8 cellular contexts compared by ENCODE assay signal in the genomic region with DNA sequence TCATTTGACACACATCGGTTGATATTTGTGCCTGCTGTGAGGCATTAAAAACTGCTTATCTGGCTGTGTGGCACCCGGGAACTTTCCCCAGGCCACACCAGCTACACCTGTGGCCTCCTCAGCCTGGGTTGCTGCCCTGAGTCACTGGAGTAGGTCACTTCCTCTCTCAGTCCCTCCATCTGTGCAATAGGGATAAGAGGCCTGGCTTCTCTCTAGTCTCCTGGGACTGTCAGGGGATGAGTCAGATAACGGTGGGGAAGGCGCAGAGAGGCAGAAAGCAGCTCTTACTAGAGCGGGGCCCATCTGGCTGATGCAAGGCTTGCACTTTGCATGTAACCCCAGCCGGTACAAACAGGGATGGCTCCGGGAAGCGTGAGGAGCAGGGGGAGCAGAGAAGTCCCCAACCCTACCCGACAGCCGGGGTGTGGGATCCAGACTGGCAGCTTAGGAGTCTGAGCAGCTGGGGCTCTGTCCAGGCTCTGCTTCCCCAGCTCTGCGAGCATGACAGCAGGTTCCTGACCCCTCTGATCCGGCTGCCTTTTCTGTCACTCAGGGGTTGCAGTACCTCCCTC. TPM values are rescaled to one million over a fixed set of nuclear protein-coding genes. Genes with fewer than 3 reads are reported as not detected.
DNase-seq lines count a peak whose midpoint lies in the region; ATAC-seq, FAIRE-seq and TF ChIP-seq lines count a peak whose summit lies in the region.

No MANE protein-coding gene starts in this region.

- H3K4me1 Mint-ChIP-seq in immature natural killer cell, result peaks cover 62 to 80% of the 10 kb centered on the region in 2 donors

- TF ChIP-seq CTCF in 22Rv1 (IDR thresholded peaks at IDR 0.05) (no peak), K562 (IDR thresholded peaks at IDR 0.05 in 2 of 3, conservative IDR thresholded peaks at IDR 0.05 in 1 of 3; ENCODE audit: insufficient read depth in 2 of 3, low read depth in 1 of 3, low read length in 3 of 3) (no peak)

- H3K9me3 Mint-ChIP-seq in immature natural killer cell, result no peaks in the 10 kb centered on the region

- BruUV-seq in K562 (replicated peaks; lab: Mats Ljungman, UMichigan), result no TSS peak

- peak overlapping the region; percentile 25 for H3K4me3 ChIP-seq in K562

- H3K27me3 ChIP-seq in K562 (ENCODE audit: control insufficient read depth in 2 of 2, insufficient read depth in 2 of 2, low read length in 2 of 2), result no peaks in the 10 kb centered on the region

- no peaks in the 10 kb centered on the region for H4K20me1 ChIP-seq in K562 (replicated peaks; ENCODE audit: control insufficient read depth, insufficient read depth, low read length)

- peak; percentile 100 for TF ChIP-seq EP300 in K562 (IDR thresholded peaks at IDR 0.05; ENCODE audit: low read length)

- peak overlapping the region; percentile 97 to 100 (median 98) for H3K27ac Mint-ChIP-seq in immature natural killer cell

- H3K9me3 ChIP-seq in K562 (replicated peaks; ENCODE audit: control insufficient read depth, insufficient read depth, low read depth, low read length), result no peaks in the 10 kb centered on the region

- H3K36me3 ChIP-seq in K562 (ENCODE audit: control insufficient read depth, insufficient read depth, low read length), result no peaks in the 10 kb centered on the region

- H3K4me2 ChIP-seq in K562 (ENCODE audit: insufficient read depth, low read length), result peak overlapping the region; percentile 82

- peak overlapping the region; percentile 74 to 87 (median 80) for H3K4me3 Mint-ChIP-seq in immature natural killer cell

- CTCF ChIA-PET in K562 (lab: Yijun Ruan, JAX; ENCODE audit: low intra/inter-chr PET ratio), result no interaction called here

- H3K27ac ChIP-seq in 22Rv1 (peak overlapping the region; percentile 44), K562 (ENCODE audit: extremely low read depth, low read depth, low read length) (peak overlapping the region; percentile 97)

- peak; percentile 88 for TF ChIP-seq POLR2A in K562 (conservative IDR thresholded peaks at IDR 0.05)

- peak; percentile 68 to 73 for TF ChIP-seq RAD21 in K562 (CRISPR knock-in tag; conservative IDR thresholded peaks at IDR 0.05 in 1 of 2, IDR thresholded peaks at IDR 0.05 in 1 of 2)

- peaks cover 59 to 72% of the 10 kb centered on the region in 2 experiments for H3K4me1 ChIP-seq in K562 (replicated peaks in 1 of 2; ENCODE audit: control insufficient read depth in 2 of 2, insufficient read depth in 2 of 2, low read length in 2 of 2)

- H3K9ac ChIP-seq in K562 (ENCODE audit: insufficient read depth in 1 of 2, low read depth in 2 of 2, low read length in 2 of 2), result peak overlapping the region; percentile 93 to 94

- under 1% methylated on average over 12 of the region's 12 CpGs for WGBS in K562 (ENCODE audit: insufficient coverage, low coverage, missing lambda C conversion rate)

- H3K36me3 Mint-ChIP-seq in immature natural killer cell, result no peaks in the 10 kb centered on the region

- in situ Hi-C loops in K562 (cut with MboI), result loop anchor here (5.0 kb wide), 1 partner anchor 43 kb away; no protein-coding TSS in a partner anchor

- FAIRE-seq in K562 (lab: Jason Lieb, UNC), result peak; percentile 100

- H3K27me3 Mint-ChIP-seq in immature natural killer cell (ENCODE audit: low read depth in 3 of 3), result peaks cover 4 to 16% (median 16%) of the 10 kb centered on the region in 3 donors

- ATAC-seq in GM18499 (IDR thresholded peaks at IDR 0.05; ENCODE audit: insufficient read depth, unreplicated experiment) (peak; percentile 59), HG02798 (IDR thresholded peaks at IDR 0.05; ENCODE audit: poor library complexity, unreplicated experiment) (peak; percentile 69), K562 (peak; percentile 91)

- peaks cover 8% of the 10 kb centered on the region for H3K9me1 ChIP-seq in K562 (ENCODE audit: control insufficient read depth, insufficient read depth, low read length)

- peak; percentile 25 to 67 (median 65) for DNase-seq in NCI-H1417 (lab: John Stamatoyannopoulos, UW)
- DNase-seq in T-helper 1 cell, result peak in 3 of 5 donors; percentile 32 to 91 (median 41)
- peak; percentile 96 to 100 (median 98) for DNase-seq in K562 (ENCODE audit: extremely low read depth in 1 of 4, low spot score in 3 of 4)
- no peak for DNase-seq in immature natural killer cell
- peak in 2 of 3 donors; percentile 64 to 82 for DNase-seq in stimulated activated CD4-positive, alpha-beta T cell treated with anti-CD3 and anti-CD28 coated beads, Interleukin-12 subunit alpha, Interleukin-12 subunit beta, amount 100 ng/mL, for 48 hours (ENCODE audit: low read depth in 2 of 3, low spot score in 1 of 3)

- peak overlapping the region; percentile 61 for H2AFZ ChIP-seq in K562 (ENCODE audit: low read depth, low read length)

- intact Hi-C loops in K562 (cut with micrococcal nuclease), result loop anchor here (1.0 to 2.0 kb wide), 4 partner anchors 12 to 76 kb away; no protein-coding TSS in a partner anchor

- POLR2A ChIA-PET in K562 (lab: Yijun Ruan, JAX), result interaction anchor here (0.5 to 9.2 kb wide), 42 partner anchors 9 to 1452 kb away, joined by 3 to 267 read pairs (median 5); partner anchors contain the start of genes ANAPC16, ASCC1 and DDIT4

- no peaks in the 10 kb centered on the region for H3K79me2 ChIP-seq in K562 (ENCODE audit: control insufficient read depth, insufficient read depth, low read length)

TF ChIP-seq in K562, 482 proteins besides CTCF, POLR2A, EP300 and RAD21 (continues in another document):
- TF ChIP-seq BRCA1 (IDR thresholded peaks at IDR 0.05) (no peak), BRCA1 (CRISPR knock-in tag; IDR thresholded peaks at IDR 0.05) (no peak), SMAD2 (IDR thresholded peaks at IDR 0.05; ENCODE audit: low read depth, low read length) (no peak)
- TF ChIP-seq, protein P1, sequence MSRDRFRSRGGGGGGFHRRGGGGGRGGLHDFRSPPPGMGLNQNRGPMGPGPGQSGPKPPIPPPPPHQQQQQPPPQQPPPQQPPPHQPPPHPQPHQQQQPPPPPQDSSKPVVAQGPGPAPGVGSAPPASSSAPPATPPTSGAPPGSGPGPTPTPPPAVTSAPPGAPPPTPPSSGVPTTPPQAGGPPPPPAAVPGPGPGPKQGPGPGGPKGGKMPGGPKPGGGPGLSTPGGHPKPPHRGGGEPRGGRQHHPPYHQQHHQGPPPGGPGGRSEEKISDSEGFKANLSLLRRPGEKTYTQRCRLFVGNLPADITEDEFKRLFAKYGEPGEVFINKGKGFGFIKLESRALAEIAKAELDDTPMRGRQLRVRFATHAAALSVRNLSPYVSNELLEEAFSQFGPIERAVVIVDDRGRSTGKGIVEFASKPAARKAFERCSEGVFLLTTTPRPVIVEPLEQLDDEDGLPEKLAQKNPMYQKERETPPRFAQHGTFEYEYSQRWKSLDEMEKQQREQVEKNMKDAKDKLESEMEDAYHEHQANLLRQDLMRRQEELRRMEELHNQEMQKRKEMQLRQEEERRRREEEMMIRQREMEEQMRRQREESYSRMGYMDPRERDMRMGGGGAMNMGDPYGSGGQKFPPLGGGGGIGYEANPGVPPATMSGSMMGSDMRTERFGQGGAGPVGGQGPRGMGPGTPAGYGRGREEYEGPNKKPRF (IDR thresholded peaks at IDR 0.05; ENCODE audit: low read depth, low read length), result no peak

RNA-seq across cellular contexts. Expression of gene DNAJB12, which starts 34.0 kb away (rescaled TPM):
- total RNA-seq in K562 (2011; cell fraction: chromatin; rRNA removed; ENCODE audit: low replicate concordance), result 37.8 and 67.4 TPM in 2 replicates
- total RNA-seq in K562 (2011; cell fraction: nucleolus; rRNA removed), result 41.7 and 47.7 TPM in 2 replicates
- 40.8 and 49.2 TPM in 2 replicates for total RNA-seq in K562 (2011; cell fraction: nucleoplasm; rRNA removed)
- total RNA-seq in K562 (2014; rRNA removed) (22.1 and 30.2 TPM in 2 replicates), K562 (2014; rRNA removed; fragmentation: Illumina TruSeq; extraction: Trizol) (12.9 and 15.1 TPM in 2 replicates), K562 (2015; rRNA removed; fragmentation: Illumina TruSeq; extraction: Trizol) (20.5 and 22.0 TPM in 2 replicates), K562 (2021) (31.0 and 31.5 TPM in 2 replicates)
- polyA plus RNA-seq in K562 (2011; rRNA removed) (10.2 and 13.3 TPM in 2 replicates), K562 (2014; fragmentation: Illumina TruSeq; extraction: Trizol) (24.1 and 26.2 TPM in 2 replicates), K562 (2014; fragmentation: Nextera tagmentation; extraction: Ambion mirVana) (1 to 10 TPM; 3.5 to 4.7 TPM), K562 (2014; rRNA removed) (18.4 and 20.3 TPM in 2 replicates), immature natural killer cell (10 to 100 TPM; 12.2 to 32.0 (median 12.4) TPM)
- polyA plus RNA-seq in K562 (2011; cell fraction: cytosol; rRNA removed), result 12.4 and 17.8 TPM in 2 replicates
- polyA plus RNA-seq in K562 (2011; cell fraction: nucleus; rRNA removed), result 27.1 and 42.9 TPM in 2 replicates
- polyA plus RNA-seq in K562 (2012), result 21.6 and 29.2 TPM in 2 replicates
- polyA minus RNA-seq in K562 (2011; rRNA and poly(A)+ RNA removed), result 7.6 and 8.6 TPM in 2 replicates
- 11.4 and 13.2 TPM in 2 replicates for polyA minus RNA-seq in K562 (2011; cell fraction: cytosol; rRNA and poly(A)+ RNA removed)
- polyA minus RNA-seq in K562 (2011; cell fraction: nucleus; rRNA and poly(A)+ RNA removed), result 14.1 and 15.7 TPM in 2 replicates

RNA-seq across cellular contexts. Expression of gene DDIT4, which starts 47.0 kb away (rescaled TPM):
- 185 and 371 TPM in 2 replicates for total RNA-seq in K562 (2011; cell fraction: chromatin; rRNA removed; ENCODE audit: low replicate concordance)
- total RNA-seq in K562 (2011; cell fraction: nucleolus; rRNA removed), result 455 and 610 TPM in 2 replicates
- total RNA-seq in K562 (2011; cell fraction: nucleoplasm; rRNA removed), result 314 and 392 TPM in 2 replicates
- total RNA-seq in K562 (2014; rRNA removed), result 593 and 675 TPM in 2 replicates
- 159 and 200 TPM in 2 replicates for total RNA-seq in K562 (2014; rRNA removed; fragmentation: Illumina TruSeq; extraction: Trizol)
- total RNA-seq in K562 (2015; rRNA removed; fragmentation: Illumina TruSeq; extraction: Trizol), result 13.2 and 14.7 TPM in 2 replicates
- 453 and 674 TPM in 2 replicates for total RNA-seq in K562 (2021)
- polyA plus RNA-seq in K562 (2011; rRNA removed), result 228 and 529 TPM in 2 replicates
- polyA plus RNA-seq in K562 (2011; cell fraction: cytosol; rRNA removed), result 345 and 451 TPM in 2 replicates
- polyA plus RNA-seq in K562 (2011; cell fraction: nucleus; rRNA removed), result 384 and 450 TPM in 2 replicates
- 184 and 695 TPM in 2 replicates for polyA plus RNA-seq in K562 (2012)
- polyA plus RNA-seq in K562 (2014; fragmentation: Illumina TruSeq; extraction: Trizol), result 107 and 370 TPM in 2 replicates
- 10 to 100 TPM in 1 of 2 experiments, 1 to 10 TPM in 1; 8.2 to 12.3 TPM for polyA plus RNA-seq in K562 (2014; fragmentation: Nextera tagmentation; extraction: Ambion mirVana)
- polyA plus RNA-seq in K562 (2014; rRNA removed), result 362 and 564 TPM in 2 replicates
- polyA minus RNA-seq in K562 (2011; rRNA and poly(A)+ RNA removed), result 156 and 267 TPM in 2 replicates
- polyA minus RNA-seq in K562 (2011; cell fraction: cytosol; rRNA and poly(A)+ RNA removed), result 180 and 395 TPM in 2 replicates
- 272 and 555 TPM in 2 replicates for polyA minus RNA-seq in K562 (2011; cell fraction: nucleus; rRNA and poly(A)+ RNA removed)
- polyA plus RNA-seq in immature natural killer cell, result 100 to 1,000 TPM; 437 to 876 (median 450) TPM

Comparison
In these comparisons a context has a peak if more than half of its experiments do, and no peak if none do; other contexts are left out.
1. DNase-seq: peak in NCI-H1417 (3 of 3), T-helper 1 cell (3 of 5), K562 (4 of 4) and stimulated activated CD4-positive, alpha-beta T cell treated with anti-CD3 and anti-CD28 coated beads, Interleukin-12 subunit alpha, Interleukin-12 subunit beta, amount 100 ng/mL, for 48 hours (2 of 3); none in immature natural killer cell (0 of 3).
2. Peak in every context shown above with its lines, with median percentiles within 50 percentile points of each other: ATAC-seq.